In genomic region chr2:95333888-95334338, GRCh38 we compare ENCODE assay signal across 1 cellular context.
A peak's percentile ranks its signal among the peaks of the same experiment; 100 is the strongest.
TF ChIP-seq lines count a peak whose summit lies in the region.

No MANE protein-coding gene starts in this region.

TF ChIP-seq in HEK293, 187 proteins besides CTCF, POLR2A, EP300 and RAD21 (continued from another document and continues in another):
- TF ChIP-seq ZNF513 (tag by site-specific recombination; IDR thresholded peaks at IDR 0.05) (no peak), PRDM6 (tag by site-specific recombination; IDR thresholded peaks at IDR 0.05) (no peak), KLF7 (tag by site-specific recombination; IDR thresholded peaks at IDR 0.05; ENCODE audit: borderline replicate concordance) (no peak), ZNF473 (tag by site-specific recombination; IDR thresholded peaks at IDR 0.05) (no peak), EGR2 (tag by site-specific recombination; IDR thresholded peaks at IDR 0.05; ENCODE audit: low read depth) (no peak), ZNF121 (tag by site-specific recombination; IDR thresholded peaks at IDR 0.05) (no peak), ZNF214 (tag by site-specific recombination; IDR thresholded peaks at IDR 0.05; ENCODE audit: borderline replicate concordance) (no peak), KLF9 (tag by site-specific recombination; IDR thresholded peaks at IDR 0.05; ENCODE audit: low read depth) (no peak), ZNF404 (tag by site-specific recombination; IDR thresholded peaks at IDR 0.05) (no peak), ZBTB20 (tag by site-specific recombination; IDR thresholded peaks at IDR 0.05) (no peak), ZNF280D (tag by site-specific recombination; IDR thresholded peaks at IDR 0.05) (no peak), ZNF776 (tag by site-specific recombination; IDR thresholded peaks at IDR 0.05; ENCODE audit: borderline replicate concordance) (no peak), ZNF48 (tag by site-specific recombination; IDR thresholded peaks at IDR 0.05) (no peak), ZNF768 (tag by site-specific recombination; IDR thresholded peaks at IDR 0.05) (no peak), ZNF10 (tag by site-specific recombination; IDR thresholded peaks at IDR 0.05) (no peak), SCRT1 (tag by site-specific recombination; IDR thresholded peaks at IDR 0.05; ENCODE audit: borderline replicate concordance) (no peak), ZNF391 (tag by site-specific recombination; IDR thresholded peaks at IDR 0.05; ENCODE audit: borderline replicate concordance, low read depth) (0 out of 2 replicates have a peak, but pooled peaks have one; percentile 66), REST (tag by site-specific recombination; IDR thresholded peaks at IDR 0.05) (no peak), REPIN1 (tag by site-specific recombination; IDR thresholded peaks at IDR 0.05; ENCODE audit: low read depth) (no peak), ZSCAN23 (tag by site-specific recombination; IDR thresholded peaks at IDR 0.05) (no peak), ZSCAN5A (tag by site-specific recombination; IDR thresholded peaks at IDR 0.05) (no peak), ZIC2 (tag by site-specific recombination; IDR thresholded peaks at IDR 0.05) (no peak; the same call in none of the 2 replicates), ZNF157 (tag by site-specific recombination; IDR thresholded peaks at IDR 0.05) (no peak), ZNF280C (tag by site-specific recombination; IDR thresholded peaks at IDR 0.05) (no peak), ZNF600 (tag by site-specific recombination; IDR thresholded peaks at IDR 0.05) (0 out of 2 replicates have a peak, but pooled peaks have one; percentile 17), ZNF292 (tag by site-specific recombination; IDR thresholded peaks at IDR 0.05; ENCODE audit: borderline replicate concordance, low read depth) (no peak), ZNF335 (tag by site-specific recombination; conservative IDR thresholded peaks at IDR 0.05) (peak; percentile 82), ZNF19 (tag by site-specific recombination; IDR thresholded peaks at IDR 0.05; ENCODE audit: low read depth) (no peak), RBAK (tag by site-specific recombination; IDR thresholded peaks at IDR 0.05) (no peak), SP3 (tag by site-specific recombination; IDR thresholded peaks at IDR 0.05) (peak; percentile 28; the same call in 1 of the 2 replicates), ZNF16 (tag by site-specific recombination; IDR thresholded peaks at IDR 0.05; ENCODE audit: low read depth) (no peak), ZNF660 (tag by site-specific recombination; IDR thresholded peaks at IDR 0.05) (peak; percentile 100), ZNF175 (tag by site-specific recombination; IDR thresholded peaks at IDR 0.05) (no peak), ZNF311 (tag by site-specific recombination; IDR thresholded peaks at IDR 0.05; ENCODE audit: borderline replicate concordance) (no peak), ZSCAN30 (tag by site-specific recombination; IDR thresholded peaks at IDR 0.05) (no peak), MYNN (tag by site-specific recombination; IDR thresholded peaks at IDR 0.05; ENCODE audit: borderline replicate concordance) (no peak), ZNF677 (tag by site-specific recombination; IDR thresholded peaks at IDR 0.05) (no peak), SP2 (tag by site-specific recombination; IDR thresholded peaks at IDR 0.05) (no peak), ZNF623 (tag by site-specific recombination; IDR thresholded peaks at IDR 0.05) (no peak), KLF17 (tag by site-specific recombination; IDR thresholded peaks at IDR 0.05) (peak; percentile 67), ZBTB6 (tag by site-specific recombination; IDR thresholded peaks at IDR 0.05) (no peak), ZBTB7A (tag by site-specific recombination; IDR thresholded peaks at IDR 0.05; ENCODE audit: low read depth) (no peak), SCRT2 (tag by site-specific recombination; IDR thresholded peaks at IDR 0.05) (no peak), ZBTB10 (tag by site-specific recombination; IDR thresholded peaks at IDR 0.05) (no peak)
